In the genomic region with DNA sequence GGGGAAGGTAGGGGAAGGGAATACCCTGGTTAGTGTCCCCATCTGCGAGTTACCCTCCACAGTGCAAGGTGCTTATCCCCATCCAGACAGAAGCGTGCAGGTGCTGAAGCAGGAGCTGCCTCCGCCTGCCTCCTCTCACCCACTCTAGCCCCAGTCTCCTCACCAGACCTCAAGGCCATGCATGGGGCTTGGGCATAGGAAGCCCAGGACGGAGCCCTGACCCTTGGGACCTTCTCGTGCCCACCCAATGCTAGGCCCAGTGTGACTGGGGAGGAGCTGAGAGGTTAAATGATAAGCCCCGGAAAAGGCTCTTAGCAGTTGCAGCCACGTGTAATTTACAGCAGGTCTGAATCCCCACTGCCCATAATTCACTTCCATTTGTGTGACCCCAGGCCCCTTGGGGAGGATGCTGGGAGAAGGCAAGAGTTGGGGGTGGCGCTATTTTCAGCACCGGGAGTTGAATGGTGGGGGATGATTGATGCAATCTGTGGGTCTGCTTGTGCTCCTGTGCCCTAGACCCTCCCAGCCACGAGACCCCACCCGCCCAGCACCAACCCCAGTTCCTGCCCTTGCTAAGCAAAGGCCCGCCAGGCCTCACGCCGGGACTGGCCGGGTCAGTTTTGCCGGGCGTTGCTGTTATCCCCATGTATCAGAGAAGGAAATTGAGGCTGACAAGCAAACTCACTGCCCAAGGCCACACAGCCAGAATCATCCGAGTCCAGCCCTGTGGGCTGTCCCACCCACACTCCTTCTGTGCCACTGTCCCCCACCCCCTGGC, we compare ENCODE assay signal across 1 cellular context.
TF ChIP-seq lines count a peak whose summit lies in the region.

No MANE protein-coding gene starts in this region.

TF ChIP-seq in endothelial cell of umbilical vein, 7 proteins besides CTCF, POLR2A, EP300 and RAD21:
- no peak for TF ChIP-seq MAX (IDR thresholded peaks at IDR 0.05; ENCODE audit: insufficient read depth, insufficient read length)
- TF ChIP-seq FOS (IDR thresholded peaks at IDR 0.05; ENCODE audit: borderline replicate concordance, insufficient read depth, low read length) = no peak
- TF ChIP-seq EZH2 (IDR thresholded peaks at IDR 0.05; ENCODE audit: borderline replicate concordance, low read depth, low read length, severe bottlenecking) = no peak
- no peak for TF ChIP-seq MYC (IDR thresholded peaks at IDR 0.05; ENCODE audit: low read depth, low read length)
- TF ChIP-seq JUN (IDR thresholded peaks at IDR 0.05; ENCODE audit: borderline replicate concordance, insufficient read depth, insufficient read length, low read depth) = no peak
- no peak for TF ChIP-seq GATA2 (IDR thresholded peaks at IDR 0.05; ENCODE audit: insufficient read depth, insufficient read length, low read depth, low read length)
- TF ChIP-seq POLR2AphosphoS5 (IDR thresholded peaks at IDR 0.05; ENCODE audit: insufficient read depth, low read depth, low read length) = no peak
